Comparison of ENCODE assay signal across 2 cellular contexts in genomic region chr3:153311531-153311930, GRCh38.
TF ChIP-seq lines count a peak whose summit lies in the region.

No MANE protein-coding gene starts in this region.

TF ChIP-seq in SK-N-SH, 30 proteins besides CTCF, POLR2A, EP300 and RAD21 (continued from another document):
- TF ChIP-seq REST (IDR thresholded peaks at IDR 0.05; ENCODE audit: low read depth, low read length) (no peak), FOXM1 (IDR thresholded peaks at IDR 0.05; ENCODE audit: low read depth) (no peak), FOSL2 (IDR thresholded peaks at IDR 0.05; ENCODE audit: borderline replicate concordance, low read depth) (no peak), TCF12 (IDR thresholded peaks at IDR 0.05) (no peak)

TF ChIP-seq in SK-N-SH treated with all-trans-retinoic acid at 6 μM for 48 hours, 23 proteins besides CTCF, POLR2A, EP300 and RAD21 (continued from another document):
- no peak for TF ChIP-seq TSHZ2 (CRISPR knock-in tag; IDR thresholded peaks at IDR 0.05)
- no peak for TF ChIP-seq OSR1 (CRISPR knock-in tag; IDR thresholded peaks at IDR 0.05)
- TF ChIP-seq ISL1 (CRISPR knock-in tag; IDR thresholded peaks at IDR 0.05), result no peak
- TF ChIP-seq GLIS3 (CRISPR knock-in tag; IDR thresholded peaks at IDR 0.05), result no peak
- no peak for TF ChIP-seq ZC3H10 (CRISPR knock-in tag; IDR thresholded peaks at IDR 0.05)
- TF ChIP-seq ZFP3 (CRISPR knock-in tag; IDR thresholded peaks at IDR 0.05), result no peak
- no peak for TF ChIP-seq CSDC2 (CRISPR knock-in tag; IDR thresholded peaks at IDR 0.05)
- no peak for TF ChIP-seq ZNF8 (CRISPR knock-in tag; IDR thresholded peaks at IDR 0.05)
- no peak for TF ChIP-seq ZNF565 (CRISPR knock-in tag; conservative IDR thresholded peaks at IDR 0.05; ENCODE audit: low read depth)
- TF ChIP-seq PPARA (CRISPR knock-in tag; IDR thresholded peaks at IDR 0.05; ENCODE audit: borderline replicate concordance), result no peak
- TF ChIP-seq CREB5 (CRISPR knock-in tag; IDR thresholded peaks at IDR 0.05; ENCODE audit: low read depth), result no peak
- no peak for TF ChIP-seq RARB (CRISPR knock-in tag; IDR thresholded peaks at IDR 0.05)
